26 cellular contexts compared by ENCODE assay signal in the genomic region with DNA sequence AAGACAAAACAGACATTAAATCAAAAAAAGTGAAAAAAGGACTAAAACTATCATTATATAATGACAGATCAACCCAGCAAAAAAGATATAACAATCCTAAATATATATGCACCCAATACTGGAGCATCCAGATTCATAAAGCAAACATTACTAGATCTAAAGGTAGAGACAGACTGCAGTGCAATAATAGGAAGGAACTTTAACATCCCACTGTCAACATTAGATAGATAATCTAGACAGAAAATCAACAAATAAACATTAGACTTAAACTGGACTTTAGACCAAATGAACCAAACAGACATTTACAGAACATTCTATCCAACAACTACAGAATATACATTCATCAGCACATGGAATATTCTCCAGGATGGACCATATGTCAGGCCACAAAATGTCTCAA. TPM values are rescaled to one million over a fixed set of nuclear protein-coding genes. Genes with fewer than 3 reads are reported as not detected.
"Had no signal": no experiment of that assay in that cellular context is flagged by ENCODE, and none has a peak within 500 bp of the region (broad histone marks: within the 10 kb centered on the region; RNA-seq: fewer than 3 reads in every experiment).

No MANE protein-coding gene starts in this region.

- DNase-seq: naive B cell; naive thymus-derived CD8-positive, alpha-beta T cell; nephron progenitor cell; nucleus accumbens; posterior cingulate gyrus; psoas muscle; right cardiac atrium; stimulated activated CD4-positive, alpha-beta T cell treated with anti-CD3 and anti-CD28 coated beads, Interleukin-15, amount 100 ng/mL, for 24 hours; stimulated activated CD4-positive, alpha-beta T cell treated with anti-CD3 and anti-CD28 coated beads, Interleukin-2, amount 100 ng/mL, for 24 hours; stimulated activated CD4-positive, alpha-beta T cell treated with anti-CD3 and anti-CD28 coated beads, Interleukin-2, amount 100 ng/mL, for 48 hours; stimulated activated CD4-positive, alpha-beta T cell treated with anti-CD3 and anti-CD28 coated beads, Interleukin-4, amount 100 ng/mL, for 24 hours; stimulated activated naive B cell treated with anti-CD40 and anti-IgM and Interleukin-4, amounts not matched to agents 10 μg/mL and 1 μg/mL and 100 μg/mL, for 72 hours; stimulated activated naive CD4-positive, alpha-beta T cell treated with Interleukin-2 at 50 U/mL for 16 hours; stomach; thyroid gland; transverse colon; upper lobe of right lung; uterus had no signal

- H3K79me2 ChIP-seq: parathyroid adenoma had no signal

- H3K27me3 ChIP-seq: neutrophil, stomach, thyroid gland, transverse colon, upper lobe of right lung, uterus had no signal

- H3K4me1 ChIP-seq: parathyroid adenoma, psoas muscle, stomach, thyroid gland, transverse colon, upper lobe of right lung, uterus had no signal

- H3K4me2 ChIP-seq: smooth muscle cell had no signal

- H3K27ac ChIP-seq: neutrophil, parathyroid adenoma, psoas muscle, skin epidermis, stomach, thoracic aorta, thyroid gland, transverse colon, upper lobe of right lung, uterus had no signal

- H3K9ac ChIP-seq: parathyroid adenoma had no signal

- H3K9me3 ChIP-seq: neutrophil, psoas muscle, stomach, thoracic aorta, thyroid gland, transverse colon, upper lobe of right lung, uterus had no signal

- H3K36me3 ChIP-seq: neutrophil, thoracic aorta, thyroid gland, transverse colon, upper lobe of right lung, uterus had no signal

- H3K4me3 ChIP-seq: psoas muscle, skin epidermis, smooth muscle cell, stomach, thoracic aorta, thyroid gland, transverse colon, upper lobe of right lung, uterus had no signal

- H2AFZ ChIP-seq: parathyroid adenoma had no signal

- ATAC-seq: naive thymus-derived CD8-positive, alpha-beta T cell; natural killer cell treated with Interleukin-12 subunit alpha and Interleukin-12 subunit beta and Interleukin-15 and Interleukin-18, amount 100 ng/mL, for 72 hours; psoas muscle; right cardiac atrium; sciatic nerve; stimulated activated effector memory CD8-positive, alpha-beta T cell treated with anti-CD3 and anti-CD28 coated beads, Interleukin-12 subunit alpha, Interleukin-12 subunit beta, amount 100 ng/mL, for 72 hours; stimulated activated naive B cell treated with anti-CD40 and anti-IgM and Interleukin-4, amounts not matched to agents 10 μg/mL and 1 μg/mL and 100 μg/mL, for 72 hours; upper lobe of right lung had no signal

RNA-seq across cellular contexts. Expression of a gene that starts 29.5 kb away (rescaled TPM):
- total RNA-seq: psoas muscle had no signal
- polyA plus RNA-seq: smooth muscle cell had no signal
